ENCODE assay signal across 13 cellular contexts in the genomic region with DNA sequence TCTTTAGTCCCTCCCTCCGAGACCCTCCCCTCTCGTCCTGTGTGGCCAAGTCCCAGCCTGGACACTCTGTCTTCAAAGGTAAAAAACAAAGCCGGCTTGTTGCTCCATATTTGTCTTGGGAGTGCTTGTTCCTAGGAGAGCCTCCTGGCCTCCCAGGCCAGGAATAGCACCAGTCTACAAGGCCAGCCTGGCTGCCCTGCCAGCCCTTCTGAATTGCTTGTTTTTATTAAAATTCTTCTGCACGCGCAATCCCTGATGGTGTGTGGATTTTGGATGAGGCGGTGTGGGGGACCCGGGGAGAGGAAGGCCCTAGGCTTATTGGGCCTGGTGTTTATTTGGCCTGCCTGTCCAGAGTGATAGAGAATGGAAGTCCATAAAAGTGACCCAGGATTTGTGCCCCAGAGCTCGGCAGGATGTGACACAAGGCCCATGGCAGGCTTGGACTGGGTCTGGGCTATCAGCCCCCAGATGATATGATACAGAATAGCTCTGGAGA.
"Had no signal": no experiment of that assay in that cellular context is flagged by ENCODE, and none has a peak within 500 bp of the region (broad histone marks: within the 10 kb centered on the region; RNA-seq: fewer than 3 reads in every experiment).

No MANE protein-coding gene starts in this region.

- H3K27ac ChIP-seq: breast epithelium, neural progenitor cell, ovary, stomach, thyroid gland had no signal

- H3K9me3 ChIP-seq: breast epithelium, ovary, thyroid gland had no signal

- H3K4me2 ChIP-seq: neural progenitor cell had no signal

- ATAC-seq: activated T-helper 17 cell treated with anti-CD3 and anti-CD28 coated beads, Interleukin-2, amount 50 U/mL, for 72 hours had no signal

- H2AFZ ChIP-seq: neural progenitor cell had no signal

- DNase-seq: activated CD4-positive, CD25-positive, alpha-beta regulatory T cell treated with anti-CD3 and anti-CD28 coated beads, Interleukin-2, amount 50 U/mL, for 72 hours; activated naive CD4-positive, alpha-beta T cell treated with Interleukin-2 at 50 U/mL for 16 hours; erythroblast; mesendoderm; ovary; stimulated activated CD4-positive, alpha-beta T cell treated with anti-CD3 and anti-CD28 coated beads, Interleukin-1b, Interleukin-23, amount 100 ng/mL, for 48 hours; stomach; T-helper 1 cell; T1000; thyroid gland had no signal

- H3K9ac ChIP-seq: neural progenitor cell had no signal

- H3K4me3 ChIP-seq: breast epithelium, neural progenitor cell, ovary, stomach, thyroid gland had no signal

- H3K27me3 ChIP-seq: neural progenitor cell, ovary, thyroid gland had no signal

- H3K36me3 ChIP-seq: breast epithelium, neural progenitor cell, ovary, stomach, thyroid gland had no signal

- H3K4me1 ChIP-seq: neural progenitor cell, thyroid gland had no signal
